In the genomic region with DNA sequence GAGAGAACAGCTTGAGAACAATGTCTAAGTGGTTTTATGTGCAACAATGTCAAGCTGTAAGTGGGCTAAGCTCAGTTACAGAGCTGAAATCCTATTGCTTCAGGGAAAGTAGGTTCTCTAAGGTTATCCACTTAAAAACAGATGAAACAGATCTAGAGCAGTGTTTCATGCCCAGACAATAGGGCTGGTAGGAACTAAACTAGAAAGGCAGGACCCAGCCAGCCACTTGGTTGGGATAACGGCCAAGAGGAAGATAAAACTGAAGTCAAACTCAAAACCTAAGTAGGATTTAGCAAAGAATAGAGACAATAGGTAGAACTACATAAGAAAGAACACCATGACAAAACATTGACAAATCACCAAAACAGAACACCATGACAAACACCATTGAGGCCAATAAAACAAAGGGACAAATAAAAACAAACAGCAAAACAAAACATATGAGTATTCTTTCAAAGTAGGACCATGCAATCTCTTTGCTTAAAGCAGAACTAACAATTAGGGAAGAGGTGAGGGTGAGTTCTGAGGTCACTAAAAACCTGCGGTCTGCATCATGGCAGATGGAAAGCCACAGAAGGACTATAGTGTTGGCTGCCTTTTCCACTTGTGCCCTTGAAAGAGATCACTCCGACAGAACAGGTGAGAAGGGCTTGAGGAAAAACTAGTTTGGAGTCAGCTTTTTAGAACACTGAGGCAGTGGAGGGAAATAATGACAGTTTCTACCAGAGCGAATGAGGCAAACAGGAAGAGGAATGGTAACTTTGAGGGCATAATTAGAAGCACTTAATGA, we compare ENCODE assay signal across 22 cellular contexts.
A peak's percentile ranks its signal among the peaks of the same experiment; 100 is the strongest.
DNase-seq lines count a peak whose midpoint lies in the region; ATAC-seq, FAIRE-seq and TF ChIP-seq lines count a peak whose summit lies in the region.
"Had no signal": no experiment of that assay in that cellular context is flagged by ENCODE, and none has a peak within 500 bp of the region (broad histone marks: within the 10 kb centered on the region; RNA-seq: fewer than 3 reads in every experiment).

No MANE protein-coding gene starts in this region.

- no peak overlapping the region for H3K27ac Mint-ChIP-seq in MCF 10A (ENCODE audit: low read depth, unreplicated experiment)
- H3K27ac Mint-ChIP-seq: activated CD8-positive, alpha-beta T cell treated with anti-CD3 and anti-CD28 coated beads, Interleukin-2, amount 10 ng/mL, durations not matched to agents 7 days and 5 days had no signal

- ATAC-seq in HG02938 (IDR thresholded peaks at IDR 0.05; ENCODE audit: unreplicated experiment) = no peak
- ATAC-seq: activated CD8-positive, alpha-beta T cell treated with anti-CD3 and anti-CD28 coated beads, Interleukin-2, amount 10 ng/mL, durations not matched to agents 7 days and 5 days had no signal

- no peaks in the 10 kb centered on the region for H4K20me1 ChIP-seq in mammary epithelial cell (ENCODE audit: insufficient read depth, low read length)
- no peaks in the 10 kb centered on the region for H4K20me1 ChIP-seq in H1 (replicated peaks in 1 of 2; ENCODE audit: control insufficient read depth in 1 of 2, insufficient read depth in 2 of 2, low read length in 2 of 2)

- no peak overlapping the region for H2BK15ac ChIP-seq in H1 (ENCODE audit: low read length)

- no peaks in the 10 kb centered on the region for H3K27me3 Mint-ChIP-seq in MCF 10A (ENCODE audit: insufficient read depth, unreplicated experiment)

- TF ChIP-seq RAD21 in H1 (IDR thresholded peaks at IDR 0.05 in 1 of 2, conservative IDR thresholded peaks at IDR 0.05 in 1 of 2; ENCODE audit: low read depth in 2 of 2, low read length in 2 of 2) = no peak

- H3K36me3 ChIP-seq in mammary epithelial cell (ENCODE audit: insufficient read depth, low read length) (no peaks in the 10 kb centered on the region), H1 (ENCODE audit: control insufficient read depth in 2 of 4, insufficient read depth in 4 of 4, low read length in 3 of 4) (no peaks in the 10 kb centered on the region)
- H3K36me3 ChIP-seq: adrenal gland, neutrophil had no signal

- H3K9me3 ChIP-seq in mammary epithelial cell (replicated peaks; ENCODE audit: insufficient read depth, low read length) (no peaks in the 10 kb centered on the region), H1 (ENCODE audit: insufficient read depth in 2 of 2, low read depth in 1 of 2, low read length in 1 of 2) (no peaks in the 10 kb centered on the region)
- H3K9me3 ChIP-seq: adrenal gland, neutrophil had no signal

- no peak overlapping the region for H2AK5ac ChIP-seq in H1 (ENCODE audit: low read depth, low read length)

- H3K18ac ChIP-seq in H1 (ENCODE audit: extremely low read depth, low read length) = peak overlapping the region; percentile 34; the same call in 1 of the 2 replicates

- H3K23ac ChIP-seq in H1 (ENCODE audit: insufficient read length) = no peak overlapping the region

- no peak for TF ChIP-seq POLR2A in H1 (IDR thresholded peaks at IDR 0.05; ENCODE audit: control extremely low read depth in 1 of 2, low read depth in 2 of 2, low read length in 2 of 2)

- intact Hi-C loops in mammary epithelial cell (cut with micrococcal nuclease) (loop anchor here (5.0 kb wide), 1 partner anchor 72 kb away; no protein-coding TSS in a partner anchor), MCF 10A (cut with micrococcal nuclease) (no loop called here)

- peaks cover 49% of the 10 kb centered on the region for H3K4me1 Mint-ChIP-seq in MCF 10A (ENCODE audit: insufficient read depth, unreplicated experiment)

- H3K9me3 Mint-ChIP-seq in MCF 10A (ENCODE audit: unreplicated experiment) = no peaks in the 10 kb centered on the region
- H3K9me3 Mint-ChIP-seq: H9, mesothelial cell of epicardium had no signal

- no peaks in the 10 kb centered on the region for H3K79me1 ChIP-seq in H1 (ENCODE audit: low read depth, low read length)

- no peaks in the 10 kb centered on the region; the same call in 1 of the 2 replicates for H3K23me2 ChIP-seq in H1 (ENCODE audit: low read depth, low read length)

- H2BK5ac ChIP-seq in H1 (ENCODE audit: low read depth, low read length) = no peak overlapping the region

- no peak overlapping the region for H3K4me3 Mint-ChIP-seq in MCF 10A (ENCODE audit: unreplicated experiment)
- H3K4me3 Mint-ChIP-seq: activated CD8-positive, alpha-beta T cell treated with anti-CD3 and anti-CD28 coated beads, Interleukin-2, amount 10 ng/mL, durations not matched to agents 7 days and 5 days; H9; mesothelial cell of epicardium had no signal

- no peak overlapping the region for H3K14ac ChIP-seq in H1 (ENCODE audit: insufficient read length)

- no TSS peak for BruUV-seq in mammary epithelial cell (replicated peaks; lab: Mats Ljungman, UMichigan)
- BruUV-seq in MCF 10A (replicated peaks; lab: Mats Ljungman, UMichigan) = no TSS peak

- 90% methylated on average over 4 of the region's 4 CpGs for WGBS in mammary epithelial cell (ENCODE audit: low coverage, missing lambda C conversion rate)
- 79% methylated on average over 4 of the region's 4 CpGs; no CpG with 5 or more reads in 1 of the 2 experiments for WGBS in H1 (ENCODE audit: extremely low coverage in 1 of 2, insufficient coverage in 1 of 2, insufficient read length in 1 of 2, insufficient replicate concordance in 2 of 2, low coverage in 1 of 2, low lambda C conversion rate in 2 of 2, missing lambda C conversion rate in 1 of 2), 2 experiments

- no peak overlapping the region for H3K56ac ChIP-seq in H1 (replicated peaks; ENCODE audit: insufficient read length, low read depth, low read length)

- in situ Hi-C loops in mammary epithelial cell (cut with MboI; ENCODE audit: low sequenced_read_pairs in 2 of 2) = no loop called here

- CTCF ChIA-PET in mammary epithelial cell (lab: Charles Lee; ENCODE audit: low non-redundant PET) = no interaction called here
- CTCF ChIA-PET in MCF 10A (lab: Yijun Ruan, JAX) = interaction anchor here (0.5 to 1.0 kb wide), 2 partner anchors 18 to 44 kb away, joined by 3 read pairs; no protein-coding TSS in a partner anchor
- CTCF ChIA-PET in H1 (lab: Charles Lee; ENCODE audit: partially characterized antibody) = interaction anchor here (0.6 to 1.9 kb wide), 2 partner anchors 16 to 89 kb away, joined by 3 to 4 read pairs; no protein-coding TSS in a partner anchor

- H4K5ac ChIP-seq in H1 (ENCODE audit: insufficient read length, low read depth, low read length) = no peak overlapping the region

- no peak overlapping the region for H4K8ac ChIP-seq in H1 (ENCODE audit: extremely low read depth, insufficient read depth, low read length)

- H2AFZ ChIP-seq in mammary epithelial cell (ENCODE audit: low read depth, low read length) = peak overlapping the region; percentile 0
- H2AFZ ChIP-seq in H1 (ENCODE audit: low read length) = peak overlapping the region; percentile 80; the same call in 1 of the 2 replicates

- H3K36me3 Mint-ChIP-seq in MCF 10A (ENCODE audit: insufficient read depth, unreplicated experiment) = peaks cover 5% of the 10 kb centered on the region
- H3K36me3 Mint-ChIP-seq: mesothelial cell of epicardium had no signal

- TF ChIP-seq CTCF in mammary epithelial cell (conservative IDR thresholded peaks at IDR 0.05 in 1 of 2, IDR thresholded peaks at IDR 0.05 in 1 of 2; ENCODE audit: extremely low read depth in 1 of 2, insufficient read depth in 1 of 2, low read depth in 1 of 2, low read length in 2 of 2) (no peak), MCF 10A (IDR thresholded peaks at IDR 0.05; ENCODE audit: unreplicated experiment) (no peak), H1 (IDR thresholded peaks at IDR 0.05; ENCODE audit: control extremely low read depth in 1 of 3, insufficient read depth in 1 of 3, low read depth in 1 of 3, low read length in 3 of 3) (no peak)

- H3K27ac ChIP-seq in mammary epithelial cell (ENCODE audit: insufficient read depth, low read depth, low read length) = no peak overlapping the region
- no peak overlapping the region for H3K27ac ChIP-seq in H1 (ENCODE audit: low read depth, low read length)
- H3K27ac ChIP-seq: adrenal gland, neutrophil had no signal

- H3K79me2 ChIP-seq in mammary epithelial cell (ENCODE audit: insufficient read depth, low read length) (no peaks in the 10 kb centered on the region), H1 (ENCODE audit: control insufficient read depth in 1 of 2, insufficient read depth in 2 of 2, low read length in 2 of 2) (no peaks in the 10 kb centered on the region)

- H3K9ac ChIP-seq in mammary epithelial cell (ENCODE audit: insufficient read depth, low read length) (no peak overlapping the region), H1 (replicated peaks in 1 of 4; ENCODE audit: extremely low read depth in 1 of 4, low read depth in 3 of 4, low read length in 3 of 4) (no peak overlapping the region)

- no peak overlapping the region for H3K4ac ChIP-seq in H1 (replicated peaks; ENCODE audit: insufficient read length, low read depth, low read length)

- TF ChIP-seq EP300 in H1 (IDR thresholded peaks at IDR 0.05; ENCODE audit: borderline replicate concordance in 1 of 2, low read depth in 2 of 2, low read length in 2 of 2) = no peak

- H4K91ac ChIP-seq in H1 (replicated peaks; ENCODE audit: insufficient read length, low read length) = no peak overlapping the region

- no peak overlapping the region for H2BK120ac ChIP-seq in H1 (replicated peaks; ENCODE audit: low read depth, low read length)

- no peak for FAIRE-seq in H1 (lab: Jason Lieb, UNC)

- no peak overlapping the region for H3K4me2 ChIP-seq in mammary epithelial cell (ENCODE audit: insufficient read depth, low read depth, low read length)
- H3K4me2 ChIP-seq in H1 (ENCODE audit: insufficient read depth in 1 of 2, low read depth in 2 of 2, low read length in 2 of 2) = no peak overlapping the region; a peak in 1 of 4 replicates

- H3K4me3 ChIP-seq in mammary epithelial cell (replicated peaks in 1 of 3; ENCODE audit: insufficient read depth in 1 of 3, low read depth in 2 of 3, low read length in 3 of 3) = no peak overlapping the region
- no peak overlapping the region for H3K4me3 ChIP-seq in H1 (ENCODE audit: extremely low read depth in 1 of 4, insufficient read depth in 2 of 4, low read depth in 3 of 4, low read length in 4 of 4)
- H3K4me3 ChIP-seq: adrenal gland had no signal

- POLR2A ChIA-PET in MCF 10A (lab: Yijun Ruan, JAX) = no interaction called here
- POLR2A ChIA-PET in H1 (lab: Charles Lee; ENCODE audit: partially characterized antibody) = no interaction called here

- H2BK20ac ChIP-seq in H1 (ENCODE audit: low read length) = peak overlapping the region; percentile 86; the same call in 1 of the 2 replicates

- no peaks in the 10 kb centered on the region for H3K27me3 ChIP-seq in mammary epithelial cell (ENCODE audit: insufficient read depth, low read length)
- no peaks in the 10 kb centered on the region for H3K27me3 ChIP-seq in H1 (replicated peaks in 1 of 4; ENCODE audit: control insufficient read depth in 3 of 4, extremely low read depth in 1 of 4, insufficient read depth in 3 of 4, low read length in 3 of 4)
- H3K27me3 ChIP-seq: adrenal gland, neutrophil had no signal

- DNase-seq in mammary epithelial cell (no peak), MCF 10A (ENCODE audit: unreplicated experiment) (no peak), NCI-H82 treated with DMSO at 0.1 percent for 48 hours (lab: John Stamatoyannopoulos, UW; ENCODE audit: unreplicated experiment) (peak; percentile 73), H1 (ENCODE audit: low read depth in 1 of 2, low spot score in 2 of 2) (no peak), globus pallidus (ENCODE audit: low spot score) (no peak)
- no peak for DNase-seq in activated CD4-positive, CD25-positive, alpha-beta regulatory T cell treated with anti-CD3 and anti-CD28 coated beads, Interleukin-2, amount 50 U/mL, for 72 hours
- DNase-seq: activated CD8-positive, alpha-beta T cell treated with anti-CD3 and anti-CD28 coated beads, Interleukin-2, amount 10 ng/mL, durations not matched to agents 7 days and 5 days; adrenal gland; AML-193; Calu3; central memory CD4-positive, alpha-beta T cell; effector memory CD4-positive, alpha-beta T cell; H9; hippocampal formation; kidney glomerular epithelial cell; NCI-H2081 treated with DMSO at 0.1 percent for 48 hours; stimulated activated CD4-positive, alpha-beta T cell treated with anti-CD3 and anti-CD28 coated beads, Interleukin-2, amount 100 ng/mL, for 24 hours; substantia nigra; SW 1271 had no signal

- H3K4me1 ChIP-seq in mammary epithelial cell (ENCODE audit: insufficient read depth, low read length) (peaks cover 19% of the 10 kb centered on the region), H1 (replicated peaks in 1 of 4; ENCODE audit: control insufficient read depth in 3 of 4, insufficient read depth in 4 of 4, low read length in 3 of 4) (peaks cover 0 to 11% (median 7%) of the 10 kb centered on the region in 4 experiments; a peak in 3 of 7 replicates)
- H3K4me1 ChIP-seq: adrenal gland had no signal

- dilution Hi-C loops in mammary epithelial cell (cut with HindIII; ENCODE audit: low sequenced_read_pairs) = no loop called here

- H2BK12ac ChIP-seq in H1 (ENCODE audit: low read depth, low read length) = peak overlapping the region; percentile 52; the same call in 1 of the 2 replicates
